ENCODE assay signal across 1 cellular context in the genomic region with DNA sequence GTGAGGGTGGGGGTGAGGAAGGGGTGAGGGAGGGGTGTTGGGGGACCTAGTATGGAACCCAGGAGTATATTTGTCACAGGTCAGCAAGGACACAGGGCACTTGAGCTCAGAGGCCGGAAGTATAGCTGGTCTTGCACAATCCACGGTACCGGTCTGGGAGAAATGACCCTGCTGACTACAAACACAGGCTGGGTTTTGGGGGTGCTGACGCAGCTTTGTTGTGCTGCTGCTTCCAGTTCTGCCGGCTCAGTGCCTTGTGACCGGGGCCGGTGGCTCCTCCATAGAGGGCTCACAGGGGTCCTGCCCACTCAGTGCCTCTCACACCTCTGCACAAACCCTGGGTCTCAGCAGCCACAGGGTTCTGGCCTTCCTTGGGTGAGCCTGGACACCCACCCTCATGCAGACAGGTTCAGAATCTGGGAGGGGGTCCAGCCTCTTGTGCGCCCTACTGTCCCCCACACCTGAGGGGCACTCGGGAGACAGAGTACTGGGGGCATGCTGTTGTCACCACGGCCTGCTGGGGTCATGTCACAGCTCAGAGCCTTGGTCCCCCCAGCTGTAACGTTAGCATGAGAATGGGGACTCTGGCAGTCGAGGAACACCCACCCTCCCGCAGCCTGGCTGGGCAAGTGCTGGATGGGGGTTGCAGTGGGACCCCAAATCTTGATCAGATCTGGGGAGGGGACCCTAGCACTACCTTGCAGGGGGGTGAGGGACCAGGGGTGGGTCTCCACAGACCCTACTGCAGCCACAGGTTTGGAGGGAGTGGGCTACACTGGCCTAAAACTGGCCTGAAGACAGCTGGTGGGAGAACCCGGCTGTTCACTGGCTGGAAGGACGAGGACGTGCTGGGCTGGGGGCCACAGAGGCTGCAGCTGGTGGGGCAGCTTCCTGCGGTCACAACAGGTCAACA.
TF ChIP-seq lines count a peak whose summit lies in the region.

No MANE protein-coding gene starts in this region.

TF ChIP-seq in H1, 55 proteins besides CTCF, POLR2A, EP300 and RAD21:
- TF ChIP-seq CEBPB (IDR thresholded peaks at IDR 0.05; ENCODE audit: low read depth, low read length) (peak; percentile 83), RNF2 (IDR thresholded peaks at IDR 0.05; ENCODE audit: borderline replicate concordance, low read depth, low read length, missing control alignments, poor library complexity, severe bottlenecking) (no peak), CBX5 (IDR thresholded peaks at IDR 0.05; ENCODE audit: low read depth, low read length) (no peak), CREB1 (IDR thresholded peaks at IDR 0.05) (no peak)
